ENCODE assay signal across 2 cellular contexts in genomic region chr3:179842061-179842460, GRCh38.
TF ChIP-seq lines count a peak whose summit lies in the region.

No MANE protein-coding gene starts in this region.

TF ChIP-seq in GM23338, 12 proteins besides CTCF, POLR2A, EP300 and RAD21 (continued from another document):
- TF ChIP-seq ZNF114 (CRISPR knock-in tag; IDR thresholded peaks at IDR 0.05) (no peak), STAT1 (IDR thresholded peaks at IDR 0.05; ENCODE audit: unreplicated experiment) (no peak), EZH2phosphoT487 (IDR thresholded peaks at IDR 0.05; ENCODE audit: unreplicated experiment) (no peak), POLR2AphosphoS5 (IDR thresholded peaks at IDR 0.05; ENCODE audit: low read depth) (no peak), NANOG (IDR thresholded peaks at IDR 0.05; ENCODE audit: borderline replicate concordance) (no peak), EZH2 (IDR thresholded peaks at IDR 0.05; ENCODE audit: low read depth, unreplicated experiment) (no peak)
- TF ChIP-seq, protein P1, sequence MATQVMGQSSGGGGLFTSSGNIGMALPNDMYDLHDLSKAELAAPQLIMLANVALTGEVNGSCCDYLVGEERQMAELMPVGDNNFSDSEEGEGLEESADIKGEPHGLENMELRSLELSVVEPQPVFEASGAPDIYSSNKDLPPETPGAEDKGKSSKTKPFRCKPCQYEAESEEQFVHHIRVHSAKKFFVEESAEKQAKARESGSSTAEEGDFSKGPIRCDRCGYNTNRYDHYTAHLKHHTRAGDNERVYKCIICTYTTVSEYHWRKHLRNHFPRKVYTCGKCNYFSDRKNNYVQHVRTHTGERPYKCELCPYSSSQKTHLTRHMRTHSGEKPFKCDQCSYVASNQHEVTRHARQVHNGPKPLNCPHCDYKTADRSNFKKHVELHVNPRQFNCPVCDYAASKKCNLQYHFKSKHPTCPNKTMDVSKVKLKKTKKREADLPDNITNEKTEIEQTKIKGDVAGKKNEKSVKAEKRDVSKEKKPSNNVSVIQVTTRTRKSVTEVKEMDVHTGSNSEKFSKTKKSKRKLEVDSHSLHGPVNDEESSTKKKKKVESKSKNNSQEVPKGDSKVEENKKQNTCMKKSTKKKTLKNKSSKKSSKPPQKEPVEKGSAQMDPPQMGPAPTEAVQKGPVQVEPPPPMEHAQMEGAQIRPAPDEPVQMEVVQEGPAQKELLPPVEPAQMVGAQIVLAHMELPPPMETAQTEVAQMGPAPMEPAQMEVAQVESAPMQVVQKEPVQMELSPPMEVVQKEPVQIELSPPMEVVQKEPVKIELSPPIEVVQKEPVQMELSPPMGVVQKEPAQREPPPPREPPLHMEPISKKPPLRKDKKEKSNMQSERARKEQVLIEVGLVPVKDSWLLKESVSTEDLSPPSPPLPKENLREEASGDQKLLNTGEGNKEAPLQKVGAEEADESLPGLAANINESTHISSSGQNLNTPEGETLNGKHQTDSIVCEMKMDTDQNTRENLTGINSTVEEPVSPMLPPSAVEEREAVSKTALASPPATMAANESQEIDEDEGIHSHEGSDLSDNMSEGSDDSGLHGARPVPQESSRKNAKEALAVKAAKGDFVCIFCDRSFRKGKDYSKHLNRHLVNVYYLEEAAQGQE (IDR thresholded peaks at IDR 0.05; ENCODE audit: unreplicated experiment) = no peak
- TF ChIP-seq, protein P2, sequence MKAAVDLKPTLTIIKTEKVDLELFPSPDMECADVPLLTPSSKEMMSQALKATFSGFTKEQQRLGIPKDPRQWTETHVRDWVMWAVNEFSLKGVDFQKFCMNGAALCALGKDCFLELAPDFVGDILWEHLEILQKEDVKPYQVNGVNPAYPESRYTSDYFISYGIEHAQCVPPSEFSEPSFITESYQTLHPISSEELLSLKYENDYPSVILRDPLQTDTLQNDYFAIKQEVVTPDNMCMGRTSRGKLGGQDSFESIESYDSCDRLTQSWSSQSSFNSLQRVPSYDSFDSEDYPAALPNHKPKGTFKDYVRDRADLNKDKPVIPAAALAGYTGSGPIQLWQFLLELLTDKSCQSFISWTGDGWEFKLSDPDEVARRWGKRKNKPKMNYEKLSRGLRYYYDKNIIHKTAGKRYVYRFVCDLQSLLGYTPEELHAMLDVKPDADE (IDR thresholded peaks at IDR 0.05) = no peak
TF ChIP-seq in GM23338: peak in this region for 0.

TF ChIP-seq in H1, 55 proteins besides CTCF, POLR2A, EP300 and RAD21:
- TF ChIP-seq CHD1 (IDR thresholded peaks at IDR 0.05; ENCODE audit: low read depth, low read length) = no peak
- 0 out of 4 replicates have a peak, but pooled peaks of 1 of the 2 experiments have one; percentile 37 for TF ChIP-seq SIN3A (conservative IDR thresholded peaks at IDR 0.05 in 1 of 2, IDR thresholded peaks at IDR 0.05 in 1 of 2; ENCODE audit: low read depth in 1 of 2, low read length in 2 of 2)
